21 cellular contexts compared by ENCODE assay signal in genomic region chr3:38114875-38115644, GRCh38. TPM values are rescaled to one million over a fixed set of nuclear protein-coding genes. Genes with fewer than 3 reads are reported as not detected.
A peak's percentile ranks its signal among the peaks of the same experiment; 100 is the strongest.
DNase-seq lines count a peak whose midpoint lies in the region; ATAC-seq, FAIRE-seq and TF ChIP-seq lines count a peak whose summit lies in the region.
"Had no signal": no experiment of that assay in that cellular context is flagged by ENCODE, and none has a peak within 500 bp of the region (broad histone marks: within the 10 kb centered on the region; RNA-seq: fewer than 3 reads in every experiment).

No MANE protein-coding gene starts in this region.

- H3K27ac Mint-ChIP-seq in activated naive CD8-positive, alpha-beta T cell treated with anti-CD3 and anti-CD28 coated beads, Interleukin-2, amount 10 ng/mL, durations not matched to agents 7 days and 5 days: no peak overlapping the region
- H3K27ac Mint-ChIP-seq in activated naive CD8-positive, alpha-beta T cell treated with anti-CD3 and anti-CD28 coated beads for 36 hours: no peak overlapping the region
- H3K27ac Mint-ChIP-seq in activated CD8-positive, alpha-beta memory T cell treated with anti-CD3 and anti-CD28 coated beads, Interleukin-2, amount 10 ng/mL, durations not matched to agents 7 days and 5 days: peak overlapping the region; percentile 22
- H3K27ac Mint-ChIP-seq in stimulated activated naive B cell treated with anti-CD40 and anti-IgM and Interleukin-4, amounts not matched to agents 10 μg/mL and 1 μg/mL and 100 μg/mL, for 72 hours: peak overlapping the region; percentile 83
- H3K27ac Mint-ChIP-seq in HFFc6: no peak overlapping the region

- no peaks in the 10 kb centered on the region for H3K36me3 Mint-ChIP-seq in activated naive CD8-positive, alpha-beta T cell treated with anti-CD3 and anti-CD28 coated beads, Interleukin-2, amount 10 ng/mL, durations not matched to agents 7 days and 5 days
- no peaks in the 10 kb centered on the region for H3K36me3 Mint-ChIP-seq in activated naive CD8-positive, alpha-beta T cell treated with anti-CD3 and anti-CD28 coated beads for 36 hours
- no peaks in the 10 kb centered on the region for H3K36me3 Mint-ChIP-seq in activated CD8-positive, alpha-beta memory T cell treated with anti-CD3 and anti-CD28 coated beads, Interleukin-2, amount 10 ng/mL, durations not matched to agents 7 days and 5 days
- peaks cover 19 to 21% of the 10 kb centered on the region in 2 donors for H3K36me3 Mint-ChIP-seq in stimulated activated naive B cell treated with anti-CD40 and anti-IgM and Interleukin-4, amounts not matched to agents 10 μg/mL and 1 μg/mL and 100 μg/mL, for 72 hours
- no peaks in the 10 kb centered on the region for H3K36me3 Mint-ChIP-seq in HFFc6 (ENCODE audit: low read depth)

- H3K9me3 Mint-ChIP-seq in activated naive CD8-positive, alpha-beta T cell treated with anti-CD3 and anti-CD28 coated beads, Interleukin-2, amount 10 ng/mL, durations not matched to agents 7 days and 5 days: no peaks in the 10 kb centered on the region
- no peaks in the 10 kb centered on the region for H3K9me3 Mint-ChIP-seq in activated naive CD8-positive, alpha-beta T cell treated with anti-CD3 and anti-CD28 coated beads for 36 hours
- no peaks in the 10 kb centered on the region for H3K9me3 Mint-ChIP-seq in activated CD8-positive, alpha-beta memory T cell treated with anti-CD3 and anti-CD28 coated beads, Interleukin-2, amount 10 ng/mL, durations not matched to agents 7 days and 5 days (ENCODE audit: low read depth)
- H3K9me3 Mint-ChIP-seq in stimulated activated naive B cell treated with anti-CD40 and anti-IgM and Interleukin-4, amounts not matched to agents 10 μg/mL and 1 μg/mL and 100 μg/mL, for 72 hours: no peaks in the 10 kb centered on the region
- H3K9me3 Mint-ChIP-seq in HFFc6: no peaks in the 10 kb centered on the region

- BruUV-seq in HepG2 (replicated peaks; lab: Mats Ljungman, UMichigan): no TSS peak

- H3K27ac ChIP-seq in HepG2 (ENCODE audit: extremely low read length, insufficient read depth, low read length) (no peak overlapping the region), gastrocnemius medialis (no peak overlapping the region)
- H3K27ac ChIP-seq: esophagus muscularis mucosa, neutrophil, SJCRH30 had no signal

- H3K4me1 ChIP-seq in HepG2 (ENCODE audit: insufficient read depth, low read length) (0 out of 2 replicates have a peak, but pooled peaks cover 5% of the 10 kb centered on the region), gastrocnemius medialis (no peaks in the 10 kb centered on the region)
- H3K4me1 ChIP-seq: esophagus muscularis mucosa, SJCRH30 had no signal

- POLR2A ChIA-PET in activated naive CD8-positive, alpha-beta T cell treated with anti-CD3 and anti-CD28 coated beads, Interleukin-2, amount 10 ng/mL, durations not matched to agents 7 days and 5 days (lab: Charles Lee): no interaction called here
- POLR2A ChIA-PET in HepG2 (lab: Yijun Ruan, JAX): interaction anchor here (7.7 to 8.0 kb wide), 2 partner anchors 16 to 23 kb away, joined by 64 to 87 read pairs; partner anchors contain the start of genes ACAA1 and MYD88

- H2AFZ ChIP-seq in HepG2 (ENCODE audit: low read length): no peak overlapping the region

- no peak for TF ChIP-seq RAD21 in HepG2 (CRISPR knock-in tag; IDR thresholded peaks at IDR 0.05)

- no peaks in the 10 kb centered on the region for H3K79me2 ChIP-seq in HepG2 (ENCODE audit: insufficient read depth, low read length)

- TF ChIP-seq CTCF in HepG2 (CRISPR knock-in tag; IDR thresholded peaks at IDR 0.05) (no peak), gastrocnemius medialis (IDR thresholded peaks at IDR 0.05 in 4 of 5, conservative IDR thresholded peaks at IDR 0.05 in 1 of 5) (no peak), HFFc6 (IDR thresholded peaks at IDR 0.05) (no peak)

- in situ Hi-C loops in HepG2 (cut with HindIII; ENCODE audit: extremely low pct_ligation_motif_present, low pct_unique_long_range_greater_than_20kb): loop anchor here (10.0 kb wide), 1 partner anchor 160 kb away; no protein-coding TSS in a partner anchor
- in situ Hi-C loops in gastrocnemius medialis (cut with MboI; ENCODE audit: low sequenced_read_pairs in 4 of 4): no loop called here

- H3K36me3 ChIP-seq in HepG2 (replicated peaks in 1 of 2; ENCODE audit: control insufficient read depth in 1 of 2, insufficient read depth in 2 of 2, low read length in 2 of 2) (peaks cover 0 to 3% of the 10 kb centered on the region in 2 experiments; a peak in 1 of 5 replicates), gastrocnemius medialis (no peaks in the 10 kb centered on the region)
- H3K36me3 ChIP-seq: SJCRH30 had no signal

- H3K9me3 ChIP-seq in HepG2 (ENCODE audit: low read length) (no peaks in the 10 kb centered on the region), gastrocnemius medialis (no peaks in the 10 kb centered on the region)
- H3K9me3 ChIP-seq: Caco-2, esophagus muscularis mucosa, neutrophil, SJCRH30 had no signal

- peaks cover 7% of the 10 kb centered on the region; the same call in 1 of the 2 replicates for H4K20me1 ChIP-seq in HepG2 (ENCODE audit: insufficient read depth, low read length)

- peak; percentile 20 to 26; a peak in 1 of 4 replicates for TF ChIP-seq POLR2A in HepG2 (IDR thresholded peaks at IDR 0.05; ENCODE audit: insufficient read depth in 1 of 2, low read depth in 2 of 2, low read length in 2 of 2)
- TF ChIP-seq POLR2A in gastrocnemius medialis (IDR thresholded peaks at IDR 0.05): no peak

- H3K4me2 ChIP-seq in HepG2 (ENCODE audit: low read depth, low read length): no peak overlapping the region

- no peak for FAIRE-seq in HepG2 (lab: Jason Lieb, UNC)

- no peak for TF ChIP-seq EP300 in HepG2 (IDR thresholded peaks at IDR 0.05; ENCODE audit: low read depth in 2 of 2, low read length in 2 of 2)
- TF ChIP-seq EP300 in HepG2 (CRISPR knock-in tag; IDR thresholded peaks at IDR 0.05; ENCODE audit: borderline replicate concordance): no peak

- CTCF ChIA-PET in activated CD8-positive, alpha-beta memory T cell treated with anti-CD3 and anti-CD28 coated beads, Interleukin-2, amount 10 ng/mL, durations not matched to agents 7 days and 5 days (lab: Charles Lee): interaction anchor here (1.0 to 1.9 kb wide), 2 partner anchors 229 to 231 kb away, joined by 3 to 5 read pairs; partner anchors contain the start of gene XYLB
- CTCF ChIA-PET in HepG2 (lab: Yijun Ruan, JAX; ENCODE audit: low intra/inter-chr PET ratio, low total read pairs): no interaction called here

- 44% methylated on average over 9 of the region's 13 CpGs for WGBS in HepG2 (ENCODE audit: low lambda C conversion rate)

- no peak for ATAC-seq in activated naive CD8-positive, alpha-beta T cell treated with anti-CD3 and anti-CD28 coated beads, Interleukin-2, amount 10 ng/mL, durations not matched to agents 7 days and 5 days (ENCODE audit: low read depth)
- ATAC-seq in activated CD8-positive, alpha-beta memory T cell treated with anti-CD3 and anti-CD28 coated beads, Interleukin-2, amount 10 ng/mL, durations not matched to agents 7 days and 5 days: no peak
- ATAC-seq in HepG2 (peak; percentile 2), gastrocnemius medialis (no peak), GM18861 (IDR thresholded peaks at IDR 0.05; ENCODE audit: unreplicated experiment) (no peak)
- ATAC-seq in stimulated activated naive B cell treated with anti-CD40 and anti-IgM and Interleukin-4, amounts not matched to agents 10 μg/mL and 1 μg/mL and 100 μg/mL, for 72 hours (replicated peaks): peak; percentile 44 to 58
- ATAC-seq: HCT116 had no signal

- peak; percentile 19 for DNase-seq in activated naive CD8-positive, alpha-beta T cell treated with anti-CD3 and anti-CD28 coated beads, Interleukin-2, amount 10 ng/mL, durations not matched to agents 7 days and 5 days
- no peak for DNase-seq in activated naive CD8-positive, alpha-beta T cell treated with anti-CD3 and anti-CD28 coated beads for 36 hours
- DNase-seq in activated CD8-positive, alpha-beta memory T cell treated with anti-CD3 and anti-CD28 coated beads, Interleukin-2, amount 10 ng/mL, durations not matched to agents 7 days and 5 days: peak; percentile 38
- no peak for DNase-seq in HepG2 (ENCODE audit: low spot score)
- DNase-seq in stimulated activated naive B cell treated with anti-CD40 and anti-IgM and Interleukin-4, amounts not matched to agents 10 μg/mL and 1 μg/mL and 100 μg/mL, for 72 hours: peak; percentile 19
- no peak for DNase-seq in gastrocnemius medialis
- no peak for DNase-seq in HFFc6
- DNase-seq: activated CD4-positive, alpha-beta T cell treated with anti-CD3 and anti-CD28 coated beads for 1 hour; activated T-cell treated with anti-CD3 and anti-CD28 coated beads for 4 hours; NCI-H1092 treated with DMSO at 0.1 percent for 48 hours; NCI-H2107; NCI-H524 treated with DMSO at 0.1 percent for 48 hours; SJCRH30; stimulated activated CD4-positive, alpha-beta T cell treated with anti-CD3 and anti-CD28 coated beads, Interleukin-2, amount 100 ng/mL, for 24 hours; substantia nigra had no signal

- H3K4me3 Mint-ChIP-seq in activated naive CD8-positive, alpha-beta T cell treated with anti-CD3 and anti-CD28 coated beads, Interleukin-2, amount 10 ng/mL, durations not matched to agents 7 days and 5 days: no peak overlapping the region
- no peak overlapping the region for H3K4me3 Mint-ChIP-seq in activated naive CD8-positive, alpha-beta T cell treated with anti-CD3 and anti-CD28 coated beads for 36 hours
- no peak overlapping the region for H3K4me3 Mint-ChIP-seq in activated CD8-positive, alpha-beta memory T cell treated with anti-CD3 and anti-CD28 coated beads, Interleukin-2, amount 10 ng/mL, durations not matched to agents 7 days and 5 days
- H3K4me3 Mint-ChIP-seq in stimulated activated naive B cell treated with anti-CD40 and anti-IgM and Interleukin-4, amounts not matched to agents 10 μg/mL and 1 μg/mL and 100 μg/mL, for 72 hours: peak overlapping the region in 1 of 2 donors; percentile 13
- no peak overlapping the region for H3K4me3 Mint-ChIP-seq in HFFc6

- H3K27me3 ChIP-seq in HepG2 (ENCODE audit: control insufficient read depth in 1 of 2, insufficient read depth in 2 of 2, low read length in 2 of 2) (peaks cover 5 to 30% of the 10 kb centered on the region in 2 experiments; a peak in 4 of 5 replicates), gastrocnemius medialis (no peaks in the 10 kb centered on the region)
- H3K27me3 ChIP-seq: esophagus muscularis mucosa, neutrophil, SJCRH30 had no signal

- H3K4me3 ChIP-seq in HepG2 (replicated peaks in 1 of 3; ENCODE audit: insufficient read depth in 1 of 3, low read depth in 2 of 3, low read length in 3 of 3) (no peak overlapping the region), gastrocnemius medialis (no peak overlapping the region)
- H3K4me3 ChIP-seq: esophagus muscularis mucosa, SJCRH30 had no signal

- H3K9ac ChIP-seq in HepG2 (ENCODE audit: insufficient read depth, low read depth, low read length): no peak overlapping the region

- intact Hi-C loops in HepG2 (cut with micrococcal nuclease; ENCODE audit: unreplicated experiment) (no loop called here), gastrocnemius medialis (cut with DNase I; ENCODE audit: low total_unique reads) (no loop called here)

- peaks cover 12% of the 10 kb centered on the region for H3K4me1 Mint-ChIP-seq in activated naive CD8-positive, alpha-beta T cell treated with anti-CD3 and anti-CD28 coated beads, Interleukin-2, amount 10 ng/mL, durations not matched to agents 7 days and 5 days
- peaks cover 7% of the 10 kb centered on the region for H3K4me1 Mint-ChIP-seq in activated naive CD8-positive, alpha-beta T cell treated with anti-CD3 and anti-CD28 coated beads for 36 hours
- H3K4me1 Mint-ChIP-seq in activated CD8-positive, alpha-beta memory T cell treated with anti-CD3 and anti-CD28 coated beads, Interleukin-2, amount 10 ng/mL, durations not matched to agents 7 days and 5 days: peaks cover 4% of the 10 kb centered on the region
- H3K4me1 Mint-ChIP-seq in stimulated activated naive B cell treated with anti-CD40 and anti-IgM and Interleukin-4, amounts not matched to agents 10 μg/mL and 1 μg/mL and 100 μg/mL, for 72 hours: peaks cover 24 to 26% of the 10 kb centered on the region in 2 donors
- H3K4me1 Mint-ChIP-seq in HFFc6 (ENCODE audit: low read depth): no peaks in the 10 kb centered on the region

- no peaks in the 10 kb centered on the region for H3K27me3 Mint-ChIP-seq in activated naive CD8-positive, alpha-beta T cell treated with anti-CD3 and anti-CD28 coated beads, Interleukin-2, amount 10 ng/mL, durations not matched to agents 7 days and 5 days
- no peaks in the 10 kb centered on the region for H3K27me3 Mint-ChIP-seq in activated naive CD8-positive, alpha-beta T cell treated with anti-CD3 and anti-CD28 coated beads for 36 hours
- no peaks in the 10 kb centered on the region for H3K27me3 Mint-ChIP-seq in activated CD8-positive, alpha-beta memory T cell treated with anti-CD3 and anti-CD28 coated beads, Interleukin-2, amount 10 ng/mL, durations not matched to agents 7 days and 5 days
- no peaks in the 10 kb centered on the region for H3K27me3 Mint-ChIP-seq in stimulated activated naive B cell treated with anti-CD40 and anti-IgM and Interleukin-4, amounts not matched to agents 10 μg/mL and 1 μg/mL and 100 μg/mL, for 72 hours
- peaks cover 23% of the 10 kb centered on the region for H3K27me3 Mint-ChIP-seq in HFFc6 (ENCODE audit: insufficient read depth)

RNA-seq across cellular contexts. Expression of gene ACAA1, which starts 21.9 kb away (rescaled TPM):
- total RNA-seq in activated naive CD8-positive, alpha-beta T cell treated with anti-CD3 and anti-CD28 coated beads, Interleukin-2, amount 10 ng/mL, durations not matched to agents 7 days and 5 days: 10 to 100 TPM; 89.0 to 93.5 TPM
- total RNA-seq in activated naive CD8-positive, alpha-beta T cell treated with anti-CD3 and anti-CD28 coated beads for 36 hours: 10 to 100 TPM; 69.0 to 70.2 TPM
- 10 to 100 TPM; 91.3 to 91.7 TPM for total RNA-seq in activated CD8-positive, alpha-beta memory T cell treated with anti-CD3 and anti-CD28 coated beads, Interleukin-2, amount 10 ng/mL, durations not matched to agents 7 days and 5 days
- 60.8 and 107 TPM in 2 replicates for total RNA-seq in HepG2 (2016; rRNA removed; fragmentation: Illumina TruSeq; extraction: Trizol)
- 27.5 and 27.8 TPM in 2 replicates for total RNA-seq in HepG2 (2016; cell fraction: cytosol; rRNA removed; fragmentation: Illumina TruSeq; extraction: Trizol; ENCODE audit: low read depth)
- 63.4 and 105 TPM in 2 replicates for total RNA-seq in HepG2 (2016; cell fraction: insoluble cytoplasmic fraction; rRNA removed; fragmentation: Illumina TruSeq; extraction: Trizol)
- 52.7 and 55.5 TPM in 2 replicates for total RNA-seq in HepG2 (2016; cell fraction: membrane; rRNA removed; fragmentation: Illumina TruSeq; extraction: Trizol)
- total RNA-seq in HepG2 (2016; cell fraction: nucleus; rRNA removed; fragmentation: Illumina TruSeq; extraction: Trizol): 75.4 and 87.9 TPM in 2 replicates
- 188 and 221 TPM in 2 replicates for polyA plus RNA-seq in HepG2 (2011; rRNA removed)
- 169 and 202 TPM in 2 replicates for polyA plus RNA-seq in HepG2 (2011; cell fraction: cytosol; rRNA removed)
- 588 and 662 TPM in 2 replicates for polyA plus RNA-seq in HepG2 (2011; cell fraction: nucleus; rRNA removed)
- polyA plus RNA-seq in HepG2 (2012): 125 and 170 TPM in 2 replicates
- polyA plus RNA-seq in HepG2 (2016; cell fraction: cytosol; fragmentation: Illumina TruSeq; extraction: Trizol; ENCODE audit: low read depth): 44.3 and 47.9 TPM in 2 replicates
- 240 and 247 TPM in 2 replicates for polyA plus RNA-seq in HepG2 (2016; cell fraction: insoluble cytoplasmic fraction; fragmentation: Illumina TruSeq; extraction: Trizol; ENCODE audit: low read depth)
- 62.9 and 66.6 TPM in 2 replicates for polyA plus RNA-seq in HepG2 (2016; cell fraction: membrane; fragmentation: Illumina TruSeq; extraction: Trizol; ENCODE audit: low read depth)
- polyA plus RNA-seq in HepG2 (2016; cell fraction: nucleus; fragmentation: Illumina TruSeq; extraction: Trizol; ENCODE audit: insufficient read depth, low read depth): 290 and 311 TPM in 2 replicates
- 57.0 and 213 TPM in 2 replicates for polyA minus RNA-seq in HepG2 (2011; rRNA and poly(A)+ RNA removed; ENCODE audit: low replicate concordance)
- 80.2 and 80.3 TPM in 2 replicates for polyA minus RNA-seq in HepG2 (2011; cell fraction: cytosol; rRNA and poly(A)+ RNA removed)
- 241 and 244 TPM in 2 replicates for polyA minus RNA-seq in HepG2 (2011; cell fraction: nucleus; rRNA and poly(A)+ RNA removed)
- total RNA-seq in gastrocnemius medialis: 10 to 100 TPM; 24.5 to 31.2 (median 29.3) TPM
- 10 to 100 TPM; 45.1 to 60.9 (median 52.1) TPM for total RNA-seq in HFFc6 (2021; fragmentation: NEBNext Ultra II Directional; extraction: Animal tissue kit (Norgen Biotek cat#: 25700))

RNA-seq across cellular contexts. Expression of gene MYD88, which starts 23.4 kb away (rescaled TPM):
- total RNA-seq in activated naive CD8-positive, alpha-beta T cell treated with anti-CD3 and anti-CD28 coated beads, Interleukin-2, amount 10 ng/mL, durations not matched to agents 7 days and 5 days: 10 to 100 TPM; 68.5 to 70.6 TPM
- 10 to 100 TPM; 46.2 to 48.0 TPM for total RNA-seq in activated naive CD8-positive, alpha-beta T cell treated with anti-CD3 and anti-CD28 coated beads for 36 hours
- 10 to 100 TPM; 69.3 to 70.3 TPM for total RNA-seq in activated CD8-positive, alpha-beta memory T cell treated with anti-CD3 and anti-CD28 coated beads, Interleukin-2, amount 10 ng/mL, durations not matched to agents 7 days and 5 days
- total RNA-seq in HepG2 (2016; rRNA removed; fragmentation: Illumina TruSeq; extraction: Trizol): 7.6 and 14.5 TPM in 2 replicates
- total RNA-seq in HepG2 (2016; cell fraction: cytosol; rRNA removed; fragmentation: Illumina TruSeq; extraction: Trizol; ENCODE audit: low read depth): 2.5 and 3.5 TPM in 2 replicates
- total RNA-seq in HepG2 (2016; cell fraction: insoluble cytoplasmic fraction; rRNA removed; fragmentation: Illumina TruSeq; extraction: Trizol): 7.2 and 14.6 TPM in 2 replicates
- total RNA-seq in HepG2 (2016; cell fraction: membrane; rRNA removed; fragmentation: Illumina TruSeq; extraction: Trizol): 6.0 and 6.5 TPM in 2 replicates
- total RNA-seq in HepG2 (2016; cell fraction: nucleus; rRNA removed; fragmentation: Illumina TruSeq; extraction: Trizol): 9.8 and 11.0 TPM in 2 replicates
- polyA plus RNA-seq in HepG2 (2011; rRNA removed): 32.7 and 36.6 TPM in 2 replicates
- polyA plus RNA-seq in HepG2 (2011; cell fraction: cytosol; rRNA removed): 31.0 and 32.2 TPM in 2 replicates
- 53.7 and 60.9 TPM in 2 replicates for polyA plus RNA-seq in HepG2 (2011; cell fraction: nucleus; rRNA removed)
- 19.9 and 22.6 TPM in 2 replicates for polyA plus RNA-seq in HepG2 (2012)
- 2.8 and 2.9 TPM in 2 replicates for polyA plus RNA-seq in HepG2 (2016; cell fraction: cytosol; fragmentation: Illumina TruSeq; extraction: Trizol; ENCODE audit: low read depth)
- 51.1 and 57.2 TPM in 2 replicates for polyA plus RNA-seq in HepG2 (2016; cell fraction: insoluble cytoplasmic fraction; fragmentation: Illumina TruSeq; extraction: Trizol; ENCODE audit: low read depth)
- 9.0 and 9.6 TPM in 2 replicates for polyA plus RNA-seq in HepG2 (2016; cell fraction: membrane; fragmentation: Illumina TruSeq; extraction: Trizol; ENCODE audit: low read depth)
- polyA plus RNA-seq in HepG2 (2016; cell fraction: nucleus; fragmentation: Illumina TruSeq; extraction: Trizol; ENCODE audit: insufficient read depth, low read depth): 48.1 and 53.6 TPM in 2 replicates
- polyA minus RNA-seq in HepG2 (2011; rRNA and poly(A)+ RNA removed; ENCODE audit: low replicate concordance): 15.6 and 54.6 TPM in 2 replicates
- polyA minus RNA-seq in HepG2 (2011; cell fraction: cytosol; rRNA and poly(A)+ RNA removed): 19.7 and 21.8 TPM in 2 replicates
- polyA minus RNA-seq in HepG2 (2011; cell fraction: nucleus; rRNA and poly(A)+ RNA removed): 13.9 and 15.8 TPM in 2 replicates
- total RNA-seq in gastrocnemius medialis: 1 to 10 TPM; 2.1 to 6.6 (median 3.3) TPM
- 10 to 100 TPM; 25.1 to 31.9 (median 28.4) TPM for total RNA-seq in HFFc6 (2021; fragmentation: NEBNext Ultra II Directional; extraction: Animal tissue kit (Norgen Biotek cat#: 25700))
- total RNA-seq: G401 had no signal

RNA-seq across cellular contexts. Expression of gene OXSR1, which starts 50.3 kb away (rescaled TPM):
- 10 to 100 TPM; 54.0 to 55.0 TPM for total RNA-seq in activated naive CD8-positive, alpha-beta T cell treated with anti-CD3 and anti-CD28 coated beads, Interleukin-2, amount 10 ng/mL, durations not matched to agents 7 days and 5 days
- 10 to 100 TPM; 57.3 to 59.9 TPM for total RNA-seq in activated naive CD8-positive, alpha-beta T cell treated with anti-CD3 and anti-CD28 coated beads for 36 hours
- 10 to 100 TPM; 47.8 to 56.3 TPM for total RNA-seq in activated CD8-positive, alpha-beta memory T cell treated with anti-CD3 and anti-CD28 coated beads, Interleukin-2, amount 10 ng/mL, durations not matched to agents 7 days and 5 days
- total RNA-seq in HepG2 (2016; rRNA removed; fragmentation: Illumina TruSeq; extraction: Trizol) (32.6 and 41.1 TPM in 2 replicates), gastrocnemius medialis (10 to 100 TPM; 37.9 to 50.0 (median 43.2) TPM)
- total RNA-seq in HepG2 (2016; cell fraction: cytosol; rRNA removed; fragmentation: Illumina TruSeq; extraction: Trizol; ENCODE audit: low read depth): 7.6 TPM in 2 replicates
- 32.9 and 39.8 TPM in 2 replicates for total RNA-seq in HepG2 (2016; cell fraction: insoluble cytoplasmic fraction; rRNA removed; fragmentation: Illumina TruSeq; extraction: Trizol)
- 12.8 and 14.5 TPM in 2 replicates for total RNA-seq in HepG2 (2016; cell fraction: membrane; rRNA removed; fragmentation: Illumina TruSeq; extraction: Trizol)
- total RNA-seq in HepG2 (2016; cell fraction: nucleus; rRNA removed; fragmentation: Illumina TruSeq; extraction: Trizol): 30.2 and 32.6 TPM in 2 replicates
- 25.9 and 27.4 TPM in 2 replicates for polyA plus RNA-seq in HepG2 (2011; rRNA removed)
- polyA plus RNA-seq in HepG2 (2011; cell fraction: cytosol; rRNA removed): 18.5 and 23.3 TPM in 2 replicates
- 19.5 and 22.8 TPM in 2 replicates for polyA plus RNA-seq in HepG2 (2011; cell fraction: nucleus; rRNA removed)
- 23.1 and 31.4 TPM in 2 replicates for polyA plus RNA-seq in HepG2 (2012)
- 1.5 and 1.6 TPM in 2 replicates for polyA plus RNA-seq in HepG2 (2016; cell fraction: cytosol; fragmentation: Illumina TruSeq; extraction: Trizol; ENCODE audit: low read depth)
- 33.9 and 36.3 TPM in 2 replicates for polyA plus RNA-seq in HepG2 (2016; cell fraction: insoluble cytoplasmic fraction; fragmentation: Illumina TruSeq; extraction: Trizol; ENCODE audit: low read depth)
- polyA plus RNA-seq in HepG2 (2016; cell fraction: membrane; fragmentation: Illumina TruSeq; extraction: Trizol; ENCODE audit: low read depth): 5.4 and 5.9 TPM in 2 replicates
- polyA plus RNA-seq in HepG2 (2016; cell fraction: nucleus; fragmentation: Illumina TruSeq; extraction: Trizol; ENCODE audit: insufficient read depth, low read depth): 31.5 and 34.6 TPM in 2 replicates
- 36.3 and 49.0 TPM in 2 replicates for polyA minus RNA-seq in HepG2 (2011; rRNA and poly(A)+ RNA removed; ENCODE audit: low replicate concordance)
- 26.2 and 26.9 TPM in 2 replicates for polyA minus RNA-seq in HepG2 (2011; cell fraction: cytosol; rRNA and poly(A)+ RNA removed)
- 37.9 and 47.6 TPM in 2 replicates for polyA minus RNA-seq in HepG2 (2011; cell fraction: nucleus; rRNA and poly(A)+ RNA removed)
- 10 to 100 TPM; 48.5 to 54.3 (median 51.5) TPM for total RNA-seq in HFFc6 (2021; fragmentation: NEBNext Ultra II Directional; extraction: Animal tissue kit (Norgen Biotek cat#: 25700))

Comparison
In these comparisons a context has a peak if more than half of its experiments do, and no peak if none do; other contexts are left out.
1. DNase-seq: peak in activated naive CD8-positive, alpha-beta T cell treated with anti-CD3 and anti-CD28 coated beads, Interleukin-2, amount 10 ng/mL, durations not matched to agents 7 days and 5 days (single experiment), activated CD8-positive, alpha-beta memory T cell treated with anti-CD3 and anti-CD28 coated beads, Interleukin-2, amount 10 ng/mL, durations not matched to agents 7 days and 5 days (single experiment) and stimulated activated naive B cell treated with anti-CD40 and anti-IgM and Interleukin-4, amounts not matched to agents 10 μg/mL and 1 μg/mL and 100 μg/mL, for 72 hours (single experiment); none in activated naive CD8-positive, alpha-beta T cell treated with anti-CD3 and anti-CD28 coated beads for 36 hours (single experiment), HepG2 (single experiment), gastrocnemius medialis (0 of 2) and HFFc6 (single experiment).
2. ATAC-seq: peak in HepG2 (single experiment) and stimulated activated naive B cell treated with anti-CD40 and anti-IgM and Interleukin-4, amounts not matched to agents 10 μg/mL and 1 μg/mL and 100 μg/mL, for 72 hours (2 of 2); none in activated naive CD8-positive, alpha-beta T cell treated with anti-CD3 and anti-CD28 coated beads, Interleukin-2, amount 10 ng/mL, durations not matched to agents 7 days and 5 days (single experiment), activated CD8-positive, alpha-beta memory T cell treated with anti-CD3 and anti-CD28 coated beads, Interleukin-2, amount 10 ng/mL, durations not matched to agents 7 days and 5 days (single experiment), gastrocnemius medialis (0 of 2) and GM18861 (single experiment).
3. H3K27ac Mint-ChIP-seq: peak in activated CD8-positive, alpha-beta memory T cell treated with anti-CD3 and anti-CD28 coated beads, Interleukin-2, amount 10 ng/mL, durations not matched to agents 7 days and 5 days (single experiment) and stimulated activated naive B cell treated with anti-CD40 and anti-IgM and Interleukin-4, amounts not matched to agents 10 μg/mL and 1 μg/mL and 100 μg/mL, for 72 hours (single experiment); none in activated naive CD8-positive, alpha-beta T cell treated with anti-CD3 and anti-CD28 coated beads, Interleukin-2, amount 10 ng/mL, durations not matched to agents 7 days and 5 days (single experiment), activated naive CD8-positive, alpha-beta T cell treated with anti-CD3 and anti-CD28 coated beads for 36 hours (single experiment) and HFFc6 (single experiment).
4. POLR2A ChIP-seq: peak in HepG2 (2 of 2); none in gastrocnemius medialis (0 of 2).